In genomic region chr4:13627185-13627605, GRCh38 we compare ENCODE assay signal across 8 cellular contexts. TPM values are rescaled to one million over a fixed set of nuclear protein-coding genes. Genes with fewer than 3 reads are reported as not detected.
DNase-seq lines count a peak whose midpoint lies in the region; ATAC-seq and TF ChIP-seq lines count a peak whose summit lies in the region.

No MANE protein-coding gene starts in this region.

- ATAC-seq in GM21723 (IDR thresholded peaks at IDR 0.05; ENCODE audit: unreplicated experiment), result peak; percentile 61
- ATAC-seq in activated naive CD8-positive, alpha-beta T cell treated with anti-CD3 and anti-CD28 coated beads, Interleukin-2, amount 50 U/mL, for 24 hours, result peak; percentile 48

- no peak for TF ChIP-seq CTCF in GM12865 (IDR thresholded peaks at IDR 0.05; ENCODE audit: insufficient read depth, low read depth, low read length, missing control alignments)

- H3K4me3 Mint-ChIP-seq in activated naive CD8-positive, alpha-beta T cell treated with anti-CD3 and anti-CD28 coated beads, Interleukin-2, amount 50 U/mL, for 24 hours, result peak overlapping the region; percentile 97

- no peaks in the 10 kb centered on the region for H3K36me3 Mint-ChIP-seq in activated naive CD8-positive, alpha-beta T cell treated with anti-CD3 and anti-CD28 coated beads, Interleukin-2, amount 50 U/mL, for 24 hours (ENCODE audit: low read depth)

- peaks cover 3% of the 10 kb centered on the region for H3K27me3 Mint-ChIP-seq in activated naive CD8-positive, alpha-beta T cell treated with anti-CD3 and anti-CD28 coated beads, Interleukin-2, amount 50 U/mL, for 24 hours

- peak overlapping the region; percentile 88 for H3K4me3 ChIP-seq in GM12865 (ENCODE audit: low read depth, low read length)

- DNase-seq in GM12865 (ENCODE audit: low read depth), result peak; percentile 48
- peak; percentile 8 for DNase-seq in LHCN-M2 (ENCODE audit: low read depth)
- DNase-seq in activated naive CD8-positive, alpha-beta T cell treated with anti-CD3 and anti-CD28 coated beads, Interleukin-2, amount 50 U/mL, for 24 hours, result peak; percentile 40
- peak; percentile 11 for DNase-seq in iPS-NIHi7 (ENCODE audit: extremely low spot score)
- peak; percentile 14 for DNase-seq in stimulated activated CD8-positive, alpha-beta memory T cell treated with anti-CD3 and anti-CD28 coated beads, Interleukin-15, amount 100 ng/mL, for 24 hours (ENCODE audit: low read depth)
- no peak for DNase-seq in NCI-H345 treated with DMSO at 0.1 percent for 48 hours (lab: John Stamatoyannopoulos, UW; ENCODE audit: unreplicated experiment)
- DNase-seq in retina, result no peak

- H3K4me1 Mint-ChIP-seq in activated naive CD8-positive, alpha-beta T cell treated with anti-CD3 and anti-CD28 coated beads, Interleukin-2, amount 50 U/mL, for 24 hours, result peaks cover 50% of the 10 kb centered on the region

- H3K27ac Mint-ChIP-seq in activated naive CD8-positive, alpha-beta T cell treated with anti-CD3 and anti-CD28 coated beads, Interleukin-2, amount 50 U/mL, for 24 hours, result peak overlapping the region; percentile 96

- no peaks in the 10 kb centered on the region for H3K9me3 Mint-ChIP-seq in activated naive CD8-positive, alpha-beta T cell treated with anti-CD3 and anti-CD28 coated beads, Interleukin-2, amount 50 U/mL, for 24 hours

RNA-seq across cellular contexts. Expression of gene BOD1L1, which starts 0.3 kb away (rescaled TPM):
- total RNA-seq in LHCN-M2 (2014; rRNA removed), result 22.8 and 29.6 TPM in 2 replicates
- 7.5 TPM for polyA plus RNA-seq in LHCN-M2 (2012)

Comparison
In these comparisons a context has a peak if more than half of its experiments do, and no peak if none do; other contexts are left out.
1. DNase-seq: peak in GM12865 (single experiment), LHCN-M2 (single experiment), activated naive CD8-positive, alpha-beta T cell treated with anti-CD3 and anti-CD28 coated beads, Interleukin-2, amount 50 U/mL, for 24 hours (single experiment), iPS-NIHi7 (single experiment) and stimulated activated CD8-positive, alpha-beta memory T cell treated with anti-CD3 and anti-CD28 coated beads, Interleukin-15, amount 100 ng/mL, for 24 hours (single experiment); none in NCI-H345 treated with DMSO at 0.1 percent for 48 hours (single experiment) and retina (single experiment).